In the genomic region with DNA sequence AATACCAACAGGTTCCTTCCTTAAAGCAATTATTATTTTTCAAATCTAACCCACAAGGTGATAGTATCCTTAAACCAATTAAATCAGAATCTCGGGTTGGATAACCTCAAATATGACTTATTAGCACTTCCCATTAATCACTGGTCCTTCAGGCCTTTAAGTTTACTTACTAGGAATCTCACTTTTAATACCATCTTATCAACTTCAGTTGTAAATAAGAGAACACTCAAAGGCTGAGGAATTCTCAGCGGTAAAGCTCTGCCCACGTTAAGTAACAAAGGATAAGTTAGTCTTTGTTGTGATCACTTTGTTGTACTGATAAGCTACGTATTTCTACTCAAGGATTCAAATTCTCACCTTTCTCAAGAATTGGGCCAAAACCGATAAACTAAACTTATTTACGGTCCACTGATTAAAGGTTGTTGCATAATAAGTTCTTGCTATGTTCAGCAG, we compare ENCODE assay signal across 8 cellular contexts.
DNase-seq lines count a peak whose midpoint lies in the region; ATAC-seq, FAIRE-seq and TF ChIP-seq lines count a peak whose summit lies in the region.

No MANE protein-coding gene starts in this region.

- H3K36me3 ChIP-seq in ES-I3 (ENCODE audit: insufficient read depth, low read length), result peaks cover 6% of the 10 kb centered on the region; the same call in 1 of the 2 replicates
- peaks cover 8% of the 10 kb centered on the region for H3K36me3 ChIP-seq in OCI-LY7 (ENCODE audit: insufficient read depth, low read length)
- H3K36me3 ChIP-seq in ovary, result no peaks in the 10 kb centered on the region
- no peaks in the 10 kb centered on the region for H3K36me3 ChIP-seq in mucosa of descending colon (ENCODE audit: low read depth)
- no peaks in the 10 kb centered on the region for H3K36me3 ChIP-seq in gastrocnemius medialis

- H3K4me1 Mint-ChIP-seq in endothelial cell (ENCODE audit: unreplicated experiment), result peaks cover 21% of the 10 kb centered on the region

- peak overlapping the region; percentile 97 for H3K27ac Mint-ChIP-seq in endothelial cell (ENCODE audit: unreplicated experiment)

- H3K4me1 ChIP-seq in ES-I3 (ENCODE audit: insufficient read depth, low read length) (peaks cover 3% of the 10 kb centered on the region; the same call in 1 of the 2 replicates), OCI-LY7 (ENCODE audit: insufficient read depth, low read length, poor library complexity, severe bottlenecking) (peaks cover 47% of the 10 kb centered on the region), ovary (ENCODE audit: insufficient read depth) (no peaks in the 10 kb centered on the region), mucosa of descending colon (ENCODE audit: low read depth) (peaks cover 8% of the 10 kb centered on the region), gastrocnemius medialis (peaks cover 0 to 2% of the 10 kb centered on the region in 2 donors)

- TF ChIP-seq CTCF in OCI-LY7 (conservative IDR thresholded peaks at IDR 0.05; ENCODE audit: low read length) (no peak), endothelial cell (IDR thresholded peaks at IDR 0.05; ENCODE audit: unreplicated experiment) (no peak), ovary (IDR thresholded peaks at IDR 0.05) (no peak), mucosa of descending colon (IDR thresholded peaks at IDR 0.05) (no peak), gastrocnemius medialis (IDR thresholded peaks at IDR 0.05 in 4 of 5, conservative IDR thresholded peaks at IDR 0.05 in 1 of 5) (no peak)

- TF ChIP-seq POLR2A in ovary (IDR thresholded peaks at IDR 0.05), result no peak
- no peak for TF ChIP-seq POLR2A in gastrocnemius medialis (IDR thresholded peaks at IDR 0.05)

- WGBS in ovary, 3 donors, result 50 to 60% (median 52%) methylated on average over 6 of the region's 6 CpGs

- H3K27me3 ChIP-seq in ovary (no peaks in the 10 kb centered on the region), gastrocnemius medialis (peaks cover 3 to 5% (median 3%) of the 10 kb centered on the region in 3 donors)

- POLR2A ChIA-PET in OCI-LY7 (lab: Charles Lee), result interaction anchor here (0.5 to 11.9 kb wide), 8 partner anchors 9 to 1671 kb away, joined by 3 to 1237 read pairs (median 6); a partner anchor contains a TSS

- intact Hi-C loops in OCI-LY7 (cut with micrococcal nuclease; ENCODE audit: unreplicated experiment) (loop anchor here (2.0 to 10.0 kb wide), 3 partner anchors 17 to 1555 kb away; a partner anchor contains a TSS), ovary (cut with DNase I) (no loop called here), mucosa of descending colon (cut with DNase I, micrococcal nuclease) (no loop called here), gastrocnemius medialis (cut with DNase I; ENCODE audit: low total_unique reads) (loop anchor here (10.0 kb wide), 1 partner anchor 1555 kb away; a partner anchor contains a TSS)

- H3K27me3 Mint-ChIP-seq in endothelial cell (ENCODE audit: unreplicated experiment), result peaks cover 5% of the 10 kb centered on the region

- peak overlapping the region; percentile 91 for H3K9ac ChIP-seq in ES-I3 (ENCODE audit: low read depth, low read length)

- peak overlapping the region; percentile 74 for H3K4me3 ChIP-seq in OCI-LY7 (ENCODE audit: low read depth, low read length, poor library complexity, severe bottlenecking)
- H3K4me3 ChIP-seq in ovary, result peak overlapping the region; percentile 30
- H3K4me3 ChIP-seq in mucosa of descending colon, result no peak overlapping the region
- peak overlapping the region in 2 of 4 donors; percentile 36 for H3K4me3 ChIP-seq in gastrocnemius medialis

- H3K4me2 ChIP-seq in OCI-LY7 (ENCODE audit: low read length), result peak overlapping the region; percentile 94

- no peaks in the 10 kb centered on the region for H3K9me2 ChIP-seq in OCI-LY7 (ENCODE audit: insufficient read depth, low read length)

- H2AFZ ChIP-seq in OCI-LY7 (ENCODE audit: low read length), result no peak overlapping the region

- H3K36me3 Mint-ChIP-seq in endothelial cell (ENCODE audit: low read depth, unreplicated experiment), result no peaks in the 10 kb centered on the region

- peak overlapping the region; percentile 97 for H3K27ac ChIP-seq in OCI-LY7 (ENCODE audit: low read depth, low read length, poor library complexity, severe bottlenecking)
- no peak overlapping the region for H3K27ac ChIP-seq in ovary
- peak overlapping the region in 1 of 4 donors; percentile 34 for H3K27ac ChIP-seq in gastrocnemius medialis

- in situ Hi-C loops in gastrocnemius medialis (cut with MboI; ENCODE audit: low sequenced_read_pairs in 4 of 4), result loop anchor here in 1 of 4 donors (25.0 kb wide), 1 partner anchor 1793 kb away; a partner anchor contains a TSS

- H4K20me1 ChIP-seq in OCI-LY7 (ENCODE audit: insufficient read depth, low read length), result no peaks in the 10 kb centered on the region

- ATAC-seq in mucosa of descending colon, result no peak
- ATAC-seq in gastrocnemius medialis, result no peak

- peaks cover 3% of the 10 kb centered on the region; the same call in 1 of the 2 replicates for H3K79me2 ChIP-seq in OCI-LY7 (ENCODE audit: insufficient read depth, low read depth, low read length)

- no peak for TF ChIP-seq EP300 in ovary (IDR thresholded peaks at IDR 0.05)

- no peak for FAIRE-seq in frontal cortex (lab: Jason Lieb, UNC)

- H3K9me3 Mint-ChIP-seq in endothelial cell (ENCODE audit: unreplicated experiment), result no peaks in the 10 kb centered on the region

- H3K4me3 Mint-ChIP-seq in endothelial cell (ENCODE audit: unreplicated experiment), result peak overlapping the region; percentile 97

- no TSS peak for BruUV-seq in OCI-LY7 (replicated peaks; lab: Mats Ljungman, UMichigan)

- CTCF ChIA-PET in OCI-LY7 (lab: Charles Lee; ENCODE audit: unreplicated experiment), result no interaction called here

- DNase-seq in OCI-LY7 (ENCODE audit: low spot score), result no peak
- no peak for DNase-seq in endothelial cell (ENCODE audit: low spot score)
- DNase-seq in ovary, result no peak
- no peak for DNase-seq in frontal cortex (ENCODE audit: low spot score in 2 of 2)
- DNase-seq in mucosa of descending colon, result no peak
- DNase-seq in 8988T, result no peak
- DNase-seq in gastrocnemius medialis, result no peak

- peaks cover 8% of the 10 kb centered on the region; the same call in 1 of the 2 replicates for H3K9me3 ChIP-seq in ES-I3 (ENCODE audit: control insufficient read depth, insufficient read depth, low read length)
- H3K9me3 ChIP-seq in OCI-LY7 (ENCODE audit: low read length), result no peaks in the 10 kb centered on the region
- no peaks in the 10 kb centered on the region for H3K9me3 ChIP-seq in ovary
- no peaks in the 10 kb centered on the region for H3K9me3 ChIP-seq in mucosa of descending colon
- H3K9me3 ChIP-seq in gastrocnemius medialis, result no peaks in the 10 kb centered on the region

Comparison
In these comparisons a context has a peak if more than half of its experiments do, and no peak if none do; other contexts are left out.
1. intact Hi-C loops: an anchor here in OCI-LY7 (2.0 to 10.0 kb wide) and gastrocnemius medialis (10.0 kb wide); none called in ovary and mucosa of descending colon.